ENCODE assay signal across 11 cellular contexts in the genomic region with DNA sequence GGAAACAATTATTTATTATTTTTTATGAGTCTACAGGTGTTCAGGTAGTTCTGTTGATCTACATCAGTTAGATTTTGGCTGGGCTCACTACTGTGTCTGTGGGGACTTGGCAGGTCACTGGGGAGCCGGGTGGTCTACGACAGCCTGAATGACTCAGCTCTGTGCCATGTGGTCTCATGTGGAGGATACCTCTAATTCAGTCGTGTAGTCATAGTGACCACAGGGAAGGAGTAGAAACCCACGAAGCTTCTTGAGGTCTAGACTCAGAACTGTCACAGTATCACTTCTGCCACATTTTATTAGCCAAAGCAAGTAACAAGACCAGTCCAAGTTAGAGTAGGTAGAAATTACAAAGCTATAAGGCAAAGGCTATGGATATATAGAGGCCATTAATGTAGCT.
DNase-seq lines count a peak whose midpoint lies in the region; ATAC-seq, FAIRE-seq and TF ChIP-seq lines count a peak whose summit lies in the region.
"Had no signal": no experiment of that assay in that cellular context is flagged by ENCODE, and none has a peak within 500 bp of the region (broad histone marks: within the 10 kb centered on the region; RNA-seq: fewer than 3 reads in every experiment).

No MANE protein-coding gene starts in this region.

- CTCF ChIA-PET in GM12878 (lab: Yijun Ruan, JAX): interaction anchor here (0.7 to 12.8 kb wide), 9 partner anchors 9 to 243 kb away, joined by 3 to 136 read pairs (median 4); partner anchors contain the start of gene PHAX

- no peak for TF ChIP-seq POLR2A in GM12878 (IDR thresholded peaks at IDR 0.05; ENCODE audit: low read depth, low read length)

- DNase-seq in GM12878 (ENCODE audit: low read depth, low spot score) (peak; percentile 76), ACHN (no peak), pons (ENCODE audit: low spot score) (no peak), SW480 (ENCODE audit: low spot score) (no peak)
- DNase-seq: Kasumi-1; stimulated activated CD4-positive, alpha-beta T cell treated with anti-CD3 and anti-CD28 coated beads, Interleukin-4, amount 100 ng/mL, for 24 hours had no signal

- WGBS in GM12878 (ENCODE audit: insufficient coverage, insufficient replicate concordance, low lambda C conversion rate, missing lambda C conversion rate): 1% methylated on average over 4 of the region's 4 CpGs

- peak; percentile 92 for ATAC-seq in GM18502 (IDR thresholded peaks at IDR 0.05; ENCODE audit: poor library complexity, unreplicated experiment)
- ATAC-seq in GM21526 (IDR thresholded peaks at IDR 0.05; ENCODE audit: low FRiP score, unreplicated experiment): peak; percentile 93
- peak; percentile 96 for ATAC-seq in HG03378 (IDR thresholded peaks at IDR 0.05; ENCODE audit: unreplicated experiment)
- ATAC-seq in GM12878: peak; percentile 86
- no peak for ATAC-seq in esophagus mucosa

- TF ChIP-seq CTCF in GM12878 (IDR thresholded peaks at IDR 0.05 in 2 of 3, conservative IDR thresholded peaks at IDR 0.05 in 1 of 3; ENCODE audit: control insufficient read depth in 2 of 3, extremely low read depth in 1 of 3, insufficient read depth in 1 of 3, low read depth in 3 of 3, low read length in 3 of 3): no peak

- no peaks in the 10 kb centered on the region; the same call in 2 of the 3 replicates for H3K9me3 ChIP-seq in GM12878 (replicated peaks; ENCODE audit: control insufficient read depth, insufficient read depth, low read length)

- no peak overlapping the region for H3K9ac ChIP-seq in GM12878 (ENCODE audit: control insufficient read depth, insufficient read depth, low read length)

- POLR2A ChIA-PET in GM12878 (lab: Charles Lee): interaction anchor here (0.5 to 0.6 kb wide), 2 partner anchors 136 to 1253 kb away, joined by 3 read pairs; no protein-coding TSS in a partner anchor

- H3K4me3 ChIP-seq in GM12878: no peak overlapping the region

- no peak overlapping the region for H2AFZ ChIP-seq in GM12878 (ENCODE audit: control insufficient read depth, low read depth, low read length)

- H3K4me2 ChIP-seq in GM12878 (ENCODE audit: control insufficient read depth, insufficient read depth): no peak overlapping the region

- no peak for FAIRE-seq in GM12878 (lab: Jason Lieb, UNC)
- FAIRE-seq: colon had no signal

- RAD21 ChIA-PET in GM12878 (lab: Charles Lee; ENCODE audit: unreplicated experiment): interaction anchor here (0.6 to 3.8 kb wide), 7 partner anchors 9 to 141 kb away, joined by 3 to 20 read pairs (median 4); no protein-coding TSS in a partner anchor

- intact Hi-C loops in GM12878 (cut with micrococcal nuclease; ENCODE audit: unreplicated experiment): loop anchor here (1.0 to 10.0 kb wide), 4 partner anchors 64 to 436 kb away; partner anchors contain the start of genes GRAMD2B and PHAX

- in situ Hi-C loops in GM12878 (cut with MboI) (loop anchor here (10.0 kb wide), 1 partner anchor 436 kb away; no protein-coding TSS in a partner anchor), ACHN (cut with HindIII; ENCODE audit: low pct_ligation_motif_present, low pct_unique_long_range_greater_than_20kb, low sequenced_read_pairs) (loop anchor here (25.0 kb wide), 1 partner anchor 179 kb away; no protein-coding TSS in a partner anchor)

- TF ChIP-seq EP300 in GM12878 (IDR thresholded peaks at IDR 0.05; ENCODE audit: borderline replicate concordance in 1 of 2, control insufficient read depth in 1 of 2, low read depth in 2 of 2, low read length in 2 of 2): peak; percentile 43 to 70; a peak in 3 of 4 replicates

- H3K27ac ChIP-seq in GM12878 (ENCODE audit: control insufficient read depth, insufficient read depth): no peak overlapping the region

- no TSS peak for BruUV-seq in GM12878 (replicated peaks; lab: Mats Ljungman, UMichigan)

- SMC1A ChIA-PET in GM12878 (lab: Charles Lee; ENCODE audit: uncharacterized antibody, unreplicated experiment): interaction anchor here (0.7 to 4.0 kb wide), 13 partner anchors 11 to 181 kb away, joined by 3 to 20 read pairs (median 5); no protein-coding TSS in a partner anchor

- no peak for TF ChIP-seq RAD21 in GM12878 (IDR thresholded peaks at IDR 0.05; ENCODE audit: insufficient read depth, low read depth, low read length)

- peaks cover 15% of the 10 kb centered on the region for H3K4me1 ChIP-seq in GM12878 (ENCODE audit: control insufficient read depth, insufficient read depth, low read length)

- H3K27me3 ChIP-seq in GM12878 (replicated peaks in 1 of 2; ENCODE audit: control insufficient read depth in 2 of 2, insufficient read depth in 2 of 2, low read length in 1 of 2): no peaks in the 10 kb centered on the region

- no peaks in the 10 kb centered on the region for H4K20me1 ChIP-seq in GM12878 (ENCODE audit: control insufficient read depth, insufficient read depth)

- no peaks in the 10 kb centered on the region for H3K36me3 ChIP-seq in GM12878 (ENCODE audit: control insufficient read depth in 2 of 2, insufficient read depth in 2 of 2, low read length in 1 of 2)

- H3K79me2 ChIP-seq in GM12878 (ENCODE audit: control insufficient read depth, insufficient read depth, low read length): no peaks in the 10 kb centered on the region

TF ChIP-seq in GM12878, 131 proteins besides CTCF, POLR2A, EP300 and RAD21 (continues in another document):
- TF ChIP-seq RCOR1 (conservative IDR thresholded peaks at IDR 0.05; ENCODE audit: low read depth, low read length) (no peak), EED (IDR thresholded peaks at IDR 0.05; ENCODE audit: low read depth) (peak; percentile 47; the same call in 1 of the 2 replicates), MEF2B (IDR thresholded peaks at IDR 0.05; ENCODE audit: partially characterized antibody, poor library complexity, severe bottlenecking) (peak; percentile 94), PKNOX1 (IDR thresholded peaks at IDR 0.05) (0 out of 2 replicates have a peak, but pooled peaks have one; percentile 31), ATF7 (IDR thresholded peaks at IDR 0.05; ENCODE audit: low read depth) (peak; percentile 66; the same call in 1 of the 2 replicates), IKZF2 (IDR thresholded peaks at IDR 0.05) (peak; percentile 59 to 76; a peak in 3 of 4 replicates), RAD51 (IDR thresholded peaks at IDR 0.05) (peak; percentile 54; the same call in 1 of the 2 replicates), NR2F1 (conservative IDR thresholded peaks at IDR 0.05) (0 out of 2 replicates have a peak, but pooled peaks have one; percentile 20), IRF4 (IDR thresholded peaks at IDR 0.05; ENCODE audit: low read depth, low read length) (peak; percentile 48; the same call in 1 of the 2 replicates), BMI1 (IDR thresholded peaks at IDR 0.05; ENCODE audit: borderline replicate concordance) (0 out of 2 replicates have a peak, but pooled peaks have one; percentile 53), MLLT1 (IDR thresholded peaks at IDR 0.05) (peak; percentile 64; the same call in 1 of the 2 replicates), TCF3 (IDR thresholded peaks at IDR 0.05; ENCODE audit: borderline replicate concordance, insufficient read depth, low read depth, low read length) (0 out of 2 replicates have a peak, but pooled peaks have one; percentile 37), BHLHE40 (IDR thresholded peaks at IDR 0.05; ENCODE audit: borderline replicate concordance in 1 of 2, low read depth in 2 of 2, low read length in 1 of 2) (peak; percentile 43 to 65; a peak in 1 of 4 replicates), NBN (IDR thresholded peaks at IDR 0.05) (no peak), JUNB (IDR thresholded peaks at IDR 0.05) (0 out of 2 replicates have a peak, but pooled peaks have one; percentile 19), JUND (IDR thresholded peaks at IDR 0.05; ENCODE audit: low read depth, low read length) (no peak), MTA2 (IDR thresholded peaks at IDR 0.05; ENCODE audit: low read depth) (peak; percentile 80), KLF5 (IDR thresholded peaks at IDR 0.05; ENCODE audit: partially characterized antibody) (no peak), CHD2 (IDR thresholded peaks at IDR 0.05; ENCODE audit: borderline replicate concordance, low read depth, low read length) (0 out of 2 replicates have a peak, but pooled peaks have one; percentile 24)
- TF ChIP-seq, protein P1, sequence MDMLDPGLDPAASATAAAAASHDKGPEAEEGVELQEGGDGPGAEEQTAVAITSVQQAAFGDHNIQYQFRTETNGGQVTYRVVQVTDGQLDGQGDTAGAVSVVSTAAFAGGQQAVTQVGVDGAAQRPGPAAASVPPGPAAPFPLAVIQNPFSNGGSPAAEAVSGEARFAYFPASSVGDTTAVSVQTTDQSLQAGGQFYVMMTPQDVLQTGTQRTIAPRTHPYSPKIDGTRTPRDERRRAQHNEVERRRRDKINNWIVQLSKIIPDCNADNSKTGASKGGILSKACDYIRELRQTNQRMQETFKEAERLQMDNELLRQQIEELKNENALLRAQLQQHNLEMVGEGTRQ (IDR thresholded peaks at IDR 0.05; ENCODE audit: borderline replicate concordance, low read depth, low read length): no peak; the same call in 1 of the 2 replicates
